Comparison of ENCODE assay signal across 9 cellular contexts in the genomic region with DNA sequence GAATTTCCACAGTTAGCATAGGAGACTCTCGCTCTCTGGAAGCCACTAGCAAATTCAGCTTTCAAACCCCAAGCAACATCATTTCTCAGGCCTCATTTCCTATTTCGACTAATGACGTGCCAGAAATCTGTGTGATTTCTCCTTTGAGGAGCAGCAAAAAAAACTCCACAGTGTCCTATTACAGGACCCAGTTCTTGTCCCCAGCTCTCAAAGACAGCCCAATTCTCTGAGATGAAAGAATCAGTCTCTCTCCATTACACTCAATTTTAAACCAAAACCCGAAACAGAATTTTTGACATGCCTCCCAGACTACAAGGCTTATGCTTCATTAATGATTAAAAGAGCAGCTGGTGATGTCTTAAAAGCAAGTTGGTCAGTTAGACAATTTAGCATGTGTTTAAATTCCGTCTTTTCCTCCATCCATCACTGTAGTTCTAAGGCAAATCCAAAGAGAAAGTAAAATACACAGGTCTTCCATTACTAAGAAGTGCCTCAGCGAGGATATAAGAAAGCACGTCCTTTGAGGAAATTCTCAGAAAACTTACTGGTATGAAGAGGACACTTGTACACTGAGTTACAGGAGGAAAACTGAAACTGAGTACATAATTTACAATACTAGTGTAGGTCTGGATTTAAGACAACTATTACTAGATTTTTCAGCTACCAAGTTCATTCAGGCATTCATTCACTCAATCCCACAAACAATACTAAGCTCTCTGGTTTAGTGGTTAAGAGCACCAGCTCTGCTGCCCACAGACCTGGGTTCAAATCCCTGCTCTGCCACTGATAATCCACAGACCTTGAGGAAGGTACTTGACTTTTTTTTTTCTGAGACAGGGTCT. TPM values are rescaled to one million over a fixed set of nuclear protein-coding genes. Genes with fewer than 3 reads are reported as not detected.
DNase-seq lines count a peak whose midpoint lies in the region; ATAC-seq and TF ChIP-seq lines count a peak whose summit lies in the region.
"Had no signal": no experiment of that assay in that cellular context is flagged by ENCODE, and none has a peak within 500 bp of the region (broad histone marks: within the 10 kb centered on the region; RNA-seq: fewer than 3 reads in every experiment).

No MANE protein-coding gene starts in this region.

- no peaks in the 10 kb centered on the region for H3K9me3 ChIP-seq in SK-N-SH
- H3K9me3 ChIP-seq in fibroblast of lung (ENCODE audit: control insufficient read depth, insufficient read depth, low read depth, low read length) = no peaks in the 10 kb centered on the region

- no peaks in the 10 kb centered on the region for H3K9me2 ChIP-seq in SK-N-SH

- no peak for TF ChIP-seq CTCF in SK-N-SH (IDR thresholded peaks at IDR 0.05)
- TF ChIP-seq CTCF in fibroblast of lung (conservative IDR thresholded peaks at IDR 0.05 in 1 of 2, IDR thresholded peaks at IDR 0.05 in 1 of 2; ENCODE audit: low read depth in 1 of 2, low read length in 2 of 2) = no peak

- no peaks in the 10 kb centered on the region for H4K20me1 ChIP-seq in SK-N-SH (ENCODE audit: insufficient read depth)
- no peaks in the 10 kb centered on the region for H4K20me1 ChIP-seq in fibroblast of lung (ENCODE audit: control insufficient read depth, extremely low read depth, insufficient read depth, low read length)

- peak overlapping the region; percentile 56; the same call in 1 of the 2 replicates for H3K4me2 ChIP-seq in SK-N-SH
- peak overlapping the region; percentile 87 for H3K4me2 ChIP-seq in fibroblast of lung (ENCODE audit: extremely low read depth, insufficient read depth, low read length)

- H3K36me3 ChIP-seq in SK-N-SH (replicated peaks in 1 of 2; ENCODE audit: control insufficient read depth in 1 of 2, insufficient read depth in 2 of 2, low read length in 1 of 2) = peaks cover 0 to 10% of the 10 kb centered on the region in 2 experiments
- no peaks in the 10 kb centered on the region for H3K36me3 ChIP-seq in fibroblast of lung (ENCODE audit: control insufficient read depth, insufficient read depth, low read length)

- H3K4me1 ChIP-seq in SK-N-SH (ENCODE audit: control insufficient read depth in 1 of 2, insufficient read depth in 2 of 2, low read depth in 1 of 2, low read length in 1 of 2) = peaks cover 11 to 22% of the 10 kb centered on the region in 2 experiments
- peaks cover 18% of the 10 kb centered on the region for H3K4me1 ChIP-seq in fibroblast of lung (ENCODE audit: control insufficient read depth, extremely low read depth, insufficient read depth, low read length)

- POLR2A ChIA-PET in SK-N-SH (lab: Yijun Ruan, JAX) = no interaction called here

- no peak overlapping the region for H2AFZ ChIP-seq in SK-N-SH (ENCODE audit: low read depth)
- H2AFZ ChIP-seq in fibroblast of lung (ENCODE audit: low read length) = no peak overlapping the region

- H3K27me3 ChIP-seq in SK-N-SH (ENCODE audit: insufficient read depth) = no peaks in the 10 kb centered on the region
- H3K27me3 ChIP-seq in fibroblast of lung (ENCODE audit: control insufficient read depth, insufficient read depth, low read length) = no peaks in the 10 kb centered on the region

- H3K9ac ChIP-seq in SK-N-SH (peak overlapping the region; percentile 51; the same call in 1 of the 2 replicates), fibroblast of lung (ENCODE audit: insufficient read depth, low read length) (peak overlapping the region; percentile 45)

- H3K27ac ChIP-seq in SK-N-SH (ENCODE audit: low read depth in 2 of 2, low read length in 1 of 2) (peak overlapping the region; percentile 64 to 98), fibroblast of lung (ENCODE audit: insufficient read depth, low read length) (peak overlapping the region; percentile 69)
- H3K27ac ChIP-seq: HL-60 had no signal

- 61% methylated on average over 7 of the region's 7 CpGs for WGBS in SK-N-SH (ENCODE audit: low lambda C conversion rate)

- no peak for TF ChIP-seq EP300 in SK-N-SH (IDR thresholded peaks at IDR 0.05; ENCODE audit: borderline replicate concordance in 1 of 2, low read depth in 1 of 2, low read length in 1 of 2)

- CTCF ChIA-PET in SK-N-SH (lab: Yijun Ruan, JAX) = interaction anchor here (1.0 to 1.8 kb wide), 4 partner anchors 12 to 75 kb away, joined by 4 to 7 read pairs (median 4); no protein-coding TSS in a partner anchor

- peaks cover 43% of the 10 kb centered on the region for H3F3A ChIP-seq in SK-N-SH (replicated peaks; ENCODE audit: insufficient read depth)

- DNase-seq in AG20443 (ENCODE audit: low spot score) (peak; percentile 21), SK-N-SH (no peak), fibroblast of lung (ENCODE audit: low read depth in 2 of 2) (peak; percentile 67 to 73), renal cortical epithelial cell (ENCODE audit: low read depth) (peak; percentile 94), NCI-H1436 (lab: John Stamatoyannopoulos, UW) (no peak), DMS114 treated with DMSO at 0.1 percent for 48 hours (lab: John Stamatoyannopoulos, UW; ENCODE audit: unreplicated experiment) (no peak)
- no peak for DNase-seq in activated effector memory CD4-positive, alpha-beta T cell treated with anti-CD3 and anti-CD28 coated beads, Interleukin-2, amount 50 U/mL, for 16 hours

- ATAC-seq in GM19438 (IDR thresholded peaks at IDR 0.05; ENCODE audit: low read depth, unreplicated experiment) = peak; percentile 52

- no peak for TF ChIP-seq RAD21 in SK-N-SH (IDR thresholded peaks at IDR 0.05; ENCODE audit: low read length)

- H3K79me2 ChIP-seq in SK-N-SH (ENCODE audit: insufficient read depth) = peaks cover 86% of the 10 kb centered on the region
- peaks cover 68% of the 10 kb centered on the region for H3K79me2 ChIP-seq in fibroblast of lung (ENCODE audit: control insufficient read depth, insufficient read depth, low read length)

- H3K4me3 ChIP-seq in SK-N-SH (ENCODE audit: low read depth in 2 of 2, low read length in 1 of 2) = peak overlapping the region; percentile 1 to 14; a peak in 2 of 4 replicates
- H3K4me3 ChIP-seq in fibroblast of lung (replicated peaks in 1 of 4; ENCODE audit: control extremely low read depth in 1 of 4, insufficient read depth in 1 of 4, low read depth in 3 of 4, low read length in 4 of 4) = peak overlapping the region; percentile 9 to 54 (median 30)

TF ChIP-seq in SK-N-SH, 30 proteins besides CTCF, POLR2A, EP300 and RAD21:
- TF ChIP-seq, protein P1, sequence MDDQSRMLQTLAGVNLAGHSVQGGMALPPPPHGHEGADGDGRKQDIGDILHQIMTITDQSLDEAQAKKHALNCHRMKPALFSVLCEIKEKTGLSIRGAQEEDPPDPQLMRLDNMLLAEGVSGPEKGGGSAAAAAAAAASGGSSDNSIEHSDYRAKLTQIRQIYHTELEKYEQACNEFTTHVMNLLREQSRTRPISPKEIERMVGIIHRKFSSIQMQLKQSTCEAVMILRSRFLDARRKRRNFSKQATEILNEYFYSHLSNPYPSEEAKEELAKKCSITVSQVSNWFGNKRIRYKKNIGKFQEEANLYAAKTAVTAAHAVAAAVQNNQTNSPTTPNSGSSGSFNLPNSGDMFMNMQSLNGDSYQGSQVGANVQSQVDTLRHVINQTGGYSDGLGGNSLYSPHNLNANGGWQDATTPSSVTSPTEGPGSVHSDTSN (IDR thresholded peaks at IDR 0.05) = peak; percentile 11; the same call in 1 of the 2 replicates
- TF ChIP-seq RCOR1 (IDR thresholded peaks at IDR 0.05; ENCODE audit: low read length) (no peak), SMC3 (IDR thresholded peaks at IDR 0.05; ENCODE audit: low read depth, low read length) (no peak), TCF12 (IDR thresholded peaks at IDR 0.05) (no peak)
- TF ChIP-seq, protein P2, sequence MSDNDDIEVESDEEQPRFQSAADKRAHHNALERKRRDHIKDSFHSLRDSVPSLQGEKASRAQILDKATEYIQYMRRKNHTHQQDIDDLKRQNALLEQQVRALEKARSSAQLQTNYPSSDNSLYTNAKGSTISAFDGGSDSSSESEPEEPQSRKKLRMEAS (IDR thresholded peaks at IDR 0.05; ENCODE audit: low read depth) = peak; percentile 13; the same call in 1 of the 2 replicates
TF ChIP-seq in SK-N-SH: peak in this region for 2.

RNA-seq across cellular contexts. Expression of a gene that starts 12.5 kb away (rescaled TPM):
- polyA plus RNA-seq in SK-N-SH (2012; rRNA removed) = 85.4 and 91.7 TPM in 2 replicates
- polyA plus RNA-seq in SK-N-SH (2012; cell fraction: cytosol; rRNA removed) = 44.8 and 62.7 TPM in 2 replicates
- 250 and 259 TPM in 2 replicates for polyA plus RNA-seq in SK-N-SH (2012; cell fraction: nucleus; rRNA removed)
- 15.7 and 33.9 TPM in 2 replicates for total RNA-seq in fibroblast of lung
- 35.9 and 47.4 TPM in 2 replicates for polyA plus RNA-seq in fibroblast of lung
- 34.3 and 40.2 TPM in 2 replicates for polyA plus RNA-seq in fibroblast of lung (2012)
- 92.9 and 100 TPM in 2 replicates for polyA minus RNA-seq in fibroblast of lung (ENCODE audit: low replicate concordance)
- 15.3 and 58.5 TPM in 2 replicates for total RNA-seq in renal cortical epithelial cell

RNA-seq across cellular contexts. Expression of a gene that starts 12.9 kb away (rescaled TPM):
- polyA plus RNA-seq in SK-N-SH (2012; rRNA removed) (3.6 and 5.5 TPM in 2 replicates), fibroblast of lung (0.27 and 0.37 TPM in 2 replicates)
- polyA plus RNA-seq in SK-N-SH (2012; cell fraction: cytosol; rRNA removed) = 1.9 and 2.3 TPM in 2 replicates
- 19.0 and 26.4 TPM in 2 replicates for polyA plus RNA-seq in SK-N-SH (2012; cell fraction: nucleus; rRNA removed)
- total RNA-seq in fibroblast of lung (0.26 and 0.33 TPM in 2 replicates), renal cortical epithelial cell (2.6 and 6.1 TPM in 2 replicates)
- polyA plus RNA-seq in fibroblast of lung (2012) = 1.1 and 1.6 TPM in 2 replicates
- polyA minus RNA-seq in fibroblast of lung (ENCODE audit: low replicate concordance) = not detected in 2 replicates

Comparison
In these comparisons a context has a peak if more than half of its experiments do, and no peak if none do; other contexts are left out.
1. DNase-seq: peak in AG20443 (single experiment), fibroblast of lung (2 of 2) and renal cortical epithelial cell (single experiment); none in SK-N-SH (single experiment), NCI-H1436 (single experiment), activated effector memory CD4-positive, alpha-beta T cell treated with anti-CD3 and anti-CD28 coated beads, Interleukin-2, amount 50 U/mL, for 16 hours (single experiment) and DMS114 treated with DMSO at 0.1 percent for 48 hours (single experiment).